Comparison of ENCODE assay signal across 7 cellular contexts in genomic region chr3:71006810-71007785, GRCh38.
A peak's percentile ranks its signal among the peaks of the same experiment; 100 is the strongest.
DNase-seq lines count a peak whose midpoint lies in the region; ATAC-seq and TF ChIP-seq lines count a peak whose summit lies in the region.

No MANE protein-coding gene starts in this region.

- DNase-seq in G401 (ENCODE audit: low spot score) (peak; percentile 19), SK-N-DZ (ENCODE audit: low spot score) (peak; percentile 10), fibroblast of lung (ENCODE audit: low read depth in 2 of 2) (peak; percentile 49 to 51), osteoblast (ENCODE audit: insufficient read length, low spot score, missing footprints) (no peak), MG63 (no peak)
- no peak for DNase-seq in activated effector memory CD4-positive, alpha-beta T cell treated with Interleukin-2 at 50 U/mL for 16 hours

- H3K4me1 ChIP-seq in fibroblast of lung (ENCODE audit: control insufficient read depth, extremely low read depth, insufficient read depth, low read length) (peaks cover 2% of the 10 kb centered on the region), osteoblast (ENCODE audit: insufficient read depth, low read length) (peaks cover 34% of the 10 kb centered on the region)

- H3K4me3 ChIP-seq in fibroblast of lung (replicated peaks in 1 of 4; ENCODE audit: control extremely low read depth in 1 of 4, insufficient read depth in 1 of 4, low read depth in 3 of 4, low read length in 4 of 4) (no peak overlapping the region), osteoblast (ENCODE audit: insufficient read depth, low read length) (no peak overlapping the region), MG63 (no peak overlapping the region)

- H3K4me2 ChIP-seq in fibroblast of lung (ENCODE audit: extremely low read depth, insufficient read depth, low read length) = no peak overlapping the region
- peak overlapping the region; percentile 56 for H3K4me2 ChIP-seq in osteoblast (ENCODE audit: insufficient read depth, low read length)

- H3K9me3 ChIP-seq in fibroblast of lung (ENCODE audit: control insufficient read depth, insufficient read depth, low read depth, low read length) = no peaks in the 10 kb centered on the region
- no peaks in the 10 kb centered on the region for H3K9me3 ChIP-seq in osteoblast (ENCODE audit: low read depth, low read length)
- no peaks in the 10 kb centered on the region for H3K9me3 ChIP-seq in MG63

- H2AFZ ChIP-seq in fibroblast of lung (ENCODE audit: low read length) = no peak overlapping the region
- H2AFZ ChIP-seq in osteoblast (ENCODE audit: low read length) = no peak overlapping the region

- H3K36me3 ChIP-seq in fibroblast of lung (ENCODE audit: control insufficient read depth, insufficient read depth, low read length) (no peaks in the 10 kb centered on the region), osteoblast (ENCODE audit: insufficient read depth, low read length) (peaks cover 22% of the 10 kb centered on the region), MG63 (no peaks in the 10 kb centered on the region)

- peak; percentile 67 for ATAC-seq in HG03280 (IDR thresholded peaks at IDR 0.05; ENCODE audit: unreplicated experiment)

- H3K27ac ChIP-seq in fibroblast of lung (ENCODE audit: insufficient read depth, low read length) (no peak overlapping the region), osteoblast (ENCODE audit: low read depth, low read length) (peak overlapping the region; percentile 24)

- H3K27me3 ChIP-seq in fibroblast of lung (ENCODE audit: control insufficient read depth, insufficient read depth, low read length) (no peaks in the 10 kb centered on the region), osteoblast (ENCODE audit: insufficient read depth, low read length) (no peaks in the 10 kb centered on the region), MG63 (no peaks in the 10 kb centered on the region)

- in situ Hi-C loops in G401 (cut with HindIII; ENCODE audit: low sequenced_read_pairs) = no loop called here

- H3K79me2 ChIP-seq in fibroblast of lung (ENCODE audit: control insufficient read depth, insufficient read depth, low read length) (peaks cover 74% of the 10 kb centered on the region), osteoblast (ENCODE audit: insufficient read depth, low read length) (peaks cover 98% of the 10 kb centered on the region)

- H3K9ac ChIP-seq in fibroblast of lung (ENCODE audit: insufficient read depth, low read length) = no peak overlapping the region

- H4K20me1 ChIP-seq in fibroblast of lung (ENCODE audit: control insufficient read depth, extremely low read depth, insufficient read depth, low read length) (no peaks in the 10 kb centered on the region), osteoblast (ENCODE audit: insufficient read depth, low read length) (peaks cover 9% of the 10 kb centered on the region)

- TF ChIP-seq CTCF in fibroblast of lung (conservative IDR thresholded peaks at IDR 0.05 in 1 of 2, IDR thresholded peaks at IDR 0.05 in 1 of 2; ENCODE audit: low read depth in 1 of 2, low read length in 2 of 2) = peak; percentile 14 to 31
- TF ChIP-seq CTCF in osteoblast (IDR thresholded peaks at IDR 0.05; ENCODE audit: extremely low read depth, low read depth, low read length) = peak; percentile 43

Comparison
In these comparisons a context has a peak if more than half of its experiments do, and no peak if none do; other contexts are left out.
1. DNase-seq: peak in G401 (single experiment), SK-N-DZ (single experiment) and fibroblast of lung (2 of 2); none in osteoblast (single experiment), MG63 (single experiment) and activated effector memory CD4-positive, alpha-beta T cell treated with Interleukin-2 at 50 U/mL for 16 hours (single experiment).